In the genomic region with DNA sequence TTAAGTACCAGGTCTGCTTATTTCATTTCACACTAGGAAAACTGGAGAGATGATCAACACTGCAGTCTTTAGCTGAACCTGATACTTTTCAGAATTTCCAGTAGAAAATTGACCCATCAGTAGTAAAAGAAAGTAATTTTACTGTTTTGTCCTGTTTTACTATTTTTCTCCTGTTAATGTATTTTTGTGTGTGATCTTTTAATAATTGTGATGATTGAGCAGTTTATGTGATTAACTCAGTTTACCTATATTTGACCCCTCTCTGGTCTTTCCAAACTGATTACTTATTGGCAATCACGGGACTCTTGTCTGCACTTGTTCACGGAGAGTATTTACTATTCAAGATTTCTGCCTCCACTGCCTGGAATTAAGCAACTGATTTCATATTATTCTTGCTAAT, we compare ENCODE assay signal across 8 cellular contexts. TPM values are rescaled to one million over a fixed set of nuclear protein-coding genes. Genes with fewer than 3 reads are reported as not detected.
DNase-seq lines count a peak whose midpoint lies in the region; ATAC-seq, FAIRE-seq and TF ChIP-seq lines count a peak whose summit lies in the region.

No MANE protein-coding gene starts in this region.

- H3K4me3 Mint-ChIP-seq in activated T-cell treated with anti-CD3 and anti-CD28 coated beads, Interleukin-2, amount 50 U/mL, for 72 hours, result peak overlapping the region; percentile 90 to 97
- peak overlapping the region; percentile 83 for H3K4me3 Mint-ChIP-seq in astrocyte (ENCODE audit: unreplicated experiment)

- peaks cover 62% of the 10 kb centered on the region for H3K4me1 Mint-ChIP-seq in activated T-cell treated with anti-CD3 and anti-CD28 coated beads, Interleukin-2, amount 50 U/mL, for 72 hours (ENCODE audit: low read depth)
- H3K4me1 Mint-ChIP-seq in astrocyte (ENCODE audit: low read depth, unreplicated experiment), result peaks cover 4% of the 10 kb centered on the region

- WGBS in right lobe of liver (ENCODE audit: insufficient coverage, low coverage, low lambda C conversion rate, missing lambda C conversion rate), result 71% methylated on average over 2 of the region's 2 CpGs

- DNase-seq in activated T-cell treated with anti-CD3 and anti-CD28 coated beads, Interleukin-2, amount 50 U/mL, for 72 hours, result no peak
- no peak for DNase-seq in activated T-cell treated with anti-CD3 and anti-CD28 coated beads, Interleukin-2, amount 50 U/mL, for 48 hours
- no peak for DNase-seq in astrocyte (ENCODE audit: low read depth)
- no peak for DNase-seq in right lobe of liver
- DNase-seq in tibial artery, result no peak
- no peak for DNase-seq in A172 (ENCODE audit: low spot score)
- no peak for DNase-seq in OCI-M1 (lab: John Stamatoyannopoulos, UW)
- no peak for DNase-seq in RPMI8226

- H3K79me2 ChIP-seq in astrocyte (ENCODE audit: insufficient read depth, low read length), result no peaks in the 10 kb centered on the region

- H3K4me1 ChIP-seq in astrocyte (ENCODE audit: insufficient read depth, low read length), result no peaks in the 10 kb centered on the region
- peaks cover 0 to 6% (median 2%) of the 10 kb centered on the region in 4 donors for H3K4me1 ChIP-seq in right lobe of liver
- peaks cover 0 to 27% (median 10%) of the 10 kb centered on the region in 4 donors for H3K4me1 ChIP-seq in tibial artery

- H3K27ac ChIP-seq in astrocyte (ENCODE audit: low read depth, low read length), result no peak overlapping the region
- H3K27ac ChIP-seq in right lobe of liver, result peak overlapping the region in 1 of 3 donors; percentile 90
- peak overlapping the region; percentile 86 to 91 for H3K27ac ChIP-seq in tibial artery

- ATAC-seq in activated T-cell treated with anti-CD3 and anti-CD28 coated beads, Interleukin-2, amount 50 U/mL, for 72 hours (replicated peaks in 1 of 2), result no peak
- no peak for ATAC-seq in right lobe of liver

- H3K36me3 Mint-ChIP-seq in activated T-cell treated with anti-CD3 and anti-CD28 coated beads, Interleukin-2, amount 50 U/mL, for 72 hours (ENCODE audit: insufficient read depth in 2 of 2), result peaks cover 6 to 20% of the 10 kb centered on the region in 2 donors
- peaks cover 4% of the 10 kb centered on the region for H3K36me3 Mint-ChIP-seq in astrocyte (ENCODE audit: low read depth, unreplicated experiment)

- H3K36me3 ChIP-seq in astrocyte (ENCODE audit: insufficient read depth, low read length), result no peaks in the 10 kb centered on the region
- no peaks in the 10 kb centered on the region for H3K36me3 ChIP-seq in right lobe of liver
- no peaks in the 10 kb centered on the region for H3K36me3 ChIP-seq in tibial artery

- H3K4me3 ChIP-seq in astrocyte (ENCODE audit: insufficient read depth, low read depth, low read length), result peak overlapping the region; percentile 71
- H3K4me3 ChIP-seq in right lobe of liver, result peak overlapping the region; percentile 63 to 67 (median 64)
- peak overlapping the region; percentile 70 to 72 for H3K4me3 ChIP-seq in tibial artery

- H2AFZ ChIP-seq in astrocyte (ENCODE audit: low read depth, low read length), result peak overlapping the region; percentile 93

- H3K27me3 ChIP-seq in astrocyte (ENCODE audit: insufficient read depth, low read length), result no peaks in the 10 kb centered on the region
- H3K27me3 ChIP-seq in right lobe of liver, result no peaks in the 10 kb centered on the region
- no peaks in the 10 kb centered on the region for H3K27me3 ChIP-seq in tibial artery

- intact Hi-C loops in right lobe of liver (cut with DNase I), result loop anchor here in 1 of 2 donors (10.0 kb wide), 1 partner anchor 368 kb away; the partner anchor contains the start of gene PSMA1
- intact Hi-C loops in tibial artery (cut with DNase I; ENCODE audit: low total_unique reads), result no loop called here

- peak overlapping the region; percentile 44 for H3K27ac Mint-ChIP-seq in activated T-cell treated with anti-CD3 and anti-CD28 coated beads, Interleukin-2, amount 50 U/mL, for 72 hours
- H3K27ac Mint-ChIP-seq in astrocyte (ENCODE audit: unreplicated experiment), result peak overlapping the region; percentile 23

- TF ChIP-seq POLR2A in right lobe of liver (IDR thresholded peaks at IDR 0.05), result no peak

- H3K4me2 ChIP-seq in astrocyte (ENCODE audit: low read length), result peak overlapping the region; percentile 97

- peak overlapping the region; percentile 84 for H3K9ac ChIP-seq in astrocyte (ENCODE audit: low read length)

- H3K9me3 ChIP-seq in astrocyte (ENCODE audit: insufficient read depth, low read depth, low read length) (no peaks in the 10 kb centered on the region), right lobe of liver (no peaks in the 10 kb centered on the region), tibial artery (no peaks in the 10 kb centered on the region)

- peaks cover 0 to 4% of the 10 kb centered on the region in 2 donors for H3K9me3 Mint-ChIP-seq in activated T-cell treated with anti-CD3 and anti-CD28 coated beads, Interleukin-2, amount 50 U/mL, for 72 hours
- peaks cover 4% of the 10 kb centered on the region for H3K9me3 Mint-ChIP-seq in astrocyte (ENCODE audit: unreplicated experiment)

- peaks cover 3% of the 10 kb centered on the region for H4K20me1 ChIP-seq in astrocyte (ENCODE audit: insufficient read depth, low read length)

- TF ChIP-seq CTCF in astrocyte (IDR thresholded peaks at IDR 0.05; ENCODE audit: insufficient read depth, low read depth, low read length) (no peak), right lobe of liver (IDR thresholded peaks at IDR 0.05) (no peak), tibial artery (IDR thresholded peaks at IDR 0.05) (no peak)

- H3K27me3 Mint-ChIP-seq in activated T-cell treated with anti-CD3 and anti-CD28 coated beads, Interleukin-2, amount 50 U/mL, for 72 hours (ENCODE audit: low read depth), result no peaks in the 10 kb centered on the region
- H3K27me3 Mint-ChIP-seq in astrocyte (ENCODE audit: low read depth, unreplicated experiment), result peaks cover 3% of the 10 kb centered on the region

- no peak for FAIRE-seq in astrocyte (lab: Jason Lieb, UNC)

RNA-seq across cellular contexts. Expression of gene CYP2R1, which starts 0.5 kb away (rescaled TPM):
- 10 to 100 TPM; 30.2 to 30.4 TPM for total RNA-seq in activated T-cell treated with anti-CD3 and anti-CD28 coated beads, Interleukin-2, amount 50 U/mL, for 72 hours
- total RNA-seq in astrocyte (9.9 and 11.1 TPM in 2 replicates), right lobe of liver (10 to 100 TPM in 1 of 6 experiments, 1 to 10 TPM in 5; 4.3 to 11.6 (median 6.3) TPM)
- 0.07 TPM in 1 of 2 replicates, not detected in the other for total RNA-seq in A172 (2014; rRNA removed; shearing (Covaris generic))
